Comparison of ENCODE assay signal across 9 cellular contexts in genomic region chr3:57974796-57975388, GRCh38. TPM values are rescaled to one million over a fixed set of nuclear protein-coding genes. Genes with fewer than 3 reads are reported as not detected.
DNase-seq lines count a peak whose midpoint lies in the region; ATAC-seq and TF ChIP-seq lines count a peak whose summit lies in the region.
"Had no signal": no experiment of that assay in that cellular context is flagged by ENCODE, and none has a peak within 500 bp of the region (broad histone marks: within the 10 kb centered on the region; RNA-seq: fewer than 3 reads in every experiment).

No MANE protein-coding gene starts in this region.

- peak overlapping the region; percentile 21; the same call in 1 of the 2 replicates for H3K4me2 ChIP-seq in SK-N-SH

- no peaks in the 10 kb centered on the region for H3K9me2 ChIP-seq in SK-N-SH

- H3F3A ChIP-seq in SK-N-SH (replicated peaks; ENCODE audit: insufficient read depth), result peaks cover 35% of the 10 kb centered on the region

- no peak for TF ChIP-seq CTCF in SK-N-SH (IDR thresholded peaks at IDR 0.05)

- H3K4me3 ChIP-seq in SK-N-SH (ENCODE audit: low read depth in 2 of 2, low read length in 1 of 2), result no peak overlapping the region

- H4K20me1 ChIP-seq in SK-N-SH (ENCODE audit: insufficient read depth), result no peaks in the 10 kb centered on the region

- H3K4me1 ChIP-seq in SK-N-SH (ENCODE audit: control insufficient read depth in 1 of 2, insufficient read depth in 2 of 2, low read depth in 1 of 2, low read length in 1 of 2), result peaks cover 17 to 41% of the 10 kb centered on the region in 2 experiments

- H3K79me2 ChIP-seq in SK-N-SH (ENCODE audit: insufficient read depth), result no peaks in the 10 kb centered on the region

- H3K36me3 ChIP-seq in SK-N-SH (replicated peaks in 1 of 2; ENCODE audit: control insufficient read depth in 1 of 2, insufficient read depth in 2 of 2, low read length in 1 of 2), result no peaks in the 10 kb centered on the region

- no peaks in the 10 kb centered on the region for H3K27me3 ChIP-seq in SK-N-SH (ENCODE audit: insufficient read depth)

- peak; percentile 91 for DNase-seq in GM03348 (ENCODE audit: low spot score)
- DNase-seq in SK-N-SH, result peak; percentile 28
- DNase-seq in foreskin melanocyte, result peak; percentile 93
- peak; percentile 83 for DNase-seq in pulmonary artery endothelial cell (ENCODE audit: low read depth, low spot score)
- no peak for DNase-seq in activated gamma-delta T cell (lab: John Stamatoyannopoulos, UW)
- DNase-seq in C1 segment of cervical spinal cord (lab: John Stamatoyannopoulos, UW), result no peak
- no peak for DNase-seq in activated effector memory CD4-positive, alpha-beta T cell treated with anti-CD3 and anti-CD28 coated beads, Interleukin-2, amount 50 U/mL, for 16 hours
- DNase-seq: naive B cell had no signal

- CTCF ChIA-PET in SK-N-SH (lab: Yijun Ruan, JAX), result interaction anchor here (1.8 kb wide), 1 partner anchor 203 kb away, joined by 5 read pairs; no protein-coding TSS in a partner anchor

- POLR2A ChIA-PET in SK-N-SH (lab: Yijun Ruan, JAX), result interaction anchor here (0.5 kb wide), 1 partner anchor 228 kb away, joined by 4 read pairs; no protein-coding TSS in a partner anchor

- H3K27ac ChIP-seq in SK-N-SH (ENCODE audit: low read depth in 2 of 2, low read length in 1 of 2), result peak overlapping the region; percentile 66 to 88

- TF ChIP-seq RAD21 in SK-N-SH (IDR thresholded peaks at IDR 0.05; ENCODE audit: low read length), result no peak

- no peaks in the 10 kb centered on the region for H3K9me3 ChIP-seq in SK-N-SH

- no peak for ATAC-seq in GM19023 (IDR thresholded peaks at IDR 0.05; ENCODE audit: unreplicated experiment)

- H3K9ac ChIP-seq in SK-N-SH, result peak overlapping the region; percentile 32; the same call in 1 of the 2 replicates

- peak; percentile 55 to 97; a peak in 3 of 4 replicates for TF ChIP-seq EP300 in SK-N-SH (IDR thresholded peaks at IDR 0.05; ENCODE audit: borderline replicate concordance in 1 of 2, low read depth in 1 of 2, low read length in 1 of 2)

- 41% methylated on average over 6 of the region's 6 CpGs for WGBS in SK-N-SH (ENCODE audit: low lambda C conversion rate)

- H2AFZ ChIP-seq in SK-N-SH (ENCODE audit: low read depth), result peak overlapping the region; percentile 2; the same call in 1 of the 2 replicates

TF ChIP-seq in SK-N-SH, 30 proteins besides CTCF, POLR2A, EP300 and RAD21 (continues in another document):
- TF ChIP-seq NFIC (IDR thresholded peaks at IDR 0.05; ENCODE audit: borderline replicate concordance) (peak; percentile 89), USF1 (IDR thresholded peaks at IDR 0.05; ENCODE audit: borderline replicate concordance, low read depth) (no peak), SIN3A (IDR thresholded peaks at IDR 0.05; ENCODE audit: borderline replicate concordance, low read depth, low read length) (peak; percentile 74; the same call in 1 of the 2 replicates), RCOR1 (IDR thresholded peaks at IDR 0.05; ENCODE audit: low read length) (peak; percentile 67; the same call in 1 of the 2 replicates), NRF1 (IDR thresholded peaks at IDR 0.05; ENCODE audit: low read depth, low read length) (no peak), POLR2AphosphoS5 (IDR thresholded peaks at IDR 0.05; ENCODE audit: low read depth, low read length) (peak; percentile 87), USF2 (IDR thresholded peaks at IDR 0.05; ENCODE audit: borderline replicate concordance, low read depth, low read length) (no peak), FOSL2 (IDR thresholded peaks at IDR 0.05; ENCODE audit: borderline replicate concordance, low read depth) (peak; percentile 97), RXRA (IDR thresholded peaks at IDR 0.05; ENCODE audit: borderline replicate concordance, low read depth) (peak; percentile 100), ZBTB33 (IDR thresholded peaks at IDR 0.05; ENCODE audit: borderline replicate concordance, low read depth) (peak; percentile 72; the same call in 1 of the 2 replicates), TCF12 (IDR thresholded peaks at IDR 0.05) (peak; percentile 97), YY1 (IDR thresholded peaks at IDR 0.05; ENCODE audit: low read depth) (no peak), FOXM1 (IDR thresholded peaks at IDR 0.05; ENCODE audit: low read depth) (peak; percentile 54; the same call in 1 of the 2 replicates), TEAD4 (IDR thresholded peaks at IDR 0.05; ENCODE audit: borderline replicate concordance, insufficient read depth) (peak; percentile 93), TAF1 (IDR thresholded peaks at IDR 0.05; ENCODE audit: borderline replicate concordance, low read depth, low read length) (peak; percentile 35; the same call in 1 of the 2 replicates), IRF3 (IDR thresholded peaks at IDR 0.05; ENCODE audit: low read depth, low read length) (no peak), FOXJ3 (CRISPR knock-in tag; IDR thresholded peaks at IDR 0.05) (no peak), EZH2phosphoT487 (IDR thresholded peaks at IDR 0.05; ENCODE audit: borderline replicate concordance, low read depth) (no peak), MXI1 (IDR thresholded peaks at IDR 0.05; ENCODE audit: low read depth, low read length) (no peak), REST (IDR thresholded peaks at IDR 0.05; ENCODE audit: low read depth, low read length) (peak; percentile 73), JUND (IDR thresholded peaks at IDR 0.05) (peak; percentile 97)

RNA-seq across cellular contexts. Expression of gene FLNB, which starts 33.3 kb away (rescaled TPM):
- polyA plus RNA-seq in SK-N-SH (2012; rRNA removed), result 115 and 127 TPM in 2 replicates
- 44.1 and 52.4 TPM in 2 replicates for polyA plus RNA-seq in SK-N-SH (2012; cell fraction: cytosol; rRNA removed)
- 397 and 536 TPM in 2 replicates for polyA plus RNA-seq in SK-N-SH (2012; cell fraction: nucleus; rRNA removed)
- total RNA-seq in pulmonary artery endothelial cell, result 835 and 1,024 TPM in 2 replicates

Comparison
In these comparisons a context has a peak if more than half of its experiments do, and no peak if none do; other contexts are left out.
1. DNase-seq: peak in GM03348 (single experiment), SK-N-SH (single experiment), foreskin melanocyte (single experiment) and pulmonary artery endothelial cell (single experiment); none in activated gamma-delta T cell (single experiment), C1 segment of cervical spinal cord (0 of 14) and activated effector memory CD4-positive, alpha-beta T cell treated with anti-CD3 and anti-CD28 coated beads, Interleukin-2, amount 50 U/mL, for 16 hours (single experiment).